In genomic region chr4:139581096-139581495, GRCh38 we compare ENCODE assay signal across 22 cellular contexts.
"Had no signal": no experiment of that assay in that cellular context is flagged by ENCODE, and none has a peak within 500 bp of the region (broad histone marks: within the 10 kb centered on the region; RNA-seq: fewer than 3 reads in every experiment).

No MANE protein-coding gene starts in this region.

- H3K4me3 ChIP-seq: esophagus squamous epithelium, gastrocnemius medialis, right lobe of liver, testis, transverse colon had no signal

- H3K4me3 Mint-ChIP-seq: activated T-cell treated with anti-CD3 and anti-CD28 coated beads, Interleukin-2, amount 50 U/mL, for 72 hours; natural killer cell; T-helper 17 cell had no signal

- H3K36me3 Mint-ChIP-seq: activated naive CD4-positive, alpha-beta T cell treated with anti-CD3 and anti-CD28 coated beads, Interleukin-2, amount 50 U/mL, for 72 hours; natural killer cell had no signal

- H3K4me1 Mint-ChIP-seq: natural killer cell had no signal

- DNase-seq: activated CD4-positive, alpha-beta T cell treated with anti-CD3 and anti-CD28 coated beads, Interleukin-2, amount 50 U/mL, for 1 hour; activated naive CD4-positive, alpha-beta T cell; activated T-cell treated with anti-CD3 and anti-CD28 coated beads for 4 hours; activated T-cell treated with anti-CD3 and anti-CD28 coated beads, Interleukin-2, amount 50 U/mL, for 72 hours; anterior cingulate cortex; dermis blood vessel endothelial cell; effector CD4-positive, alpha-beta T cell; esophagus squamous epithelium; gastrocnemius medialis; glutamatergic neuron; mammary epithelial cell; natural killer cell; posterior cingulate gyrus; right lobe of liver; stimulated activated CD4-positive, alpha-beta T cell treated with anti-CD3 and anti-CD28 coated beads, Interleukin-12 subunit alpha, Interleukin-12 subunit beta, amount 100 ng/mL, for 4 hours; stimulated activated CD4-positive, alpha-beta T cell treated with anti-CD3 and anti-CD28 coated beads, Interleukin-4, amount 100 ng/mL, for 1 hour; stimulated activated naive CD8-positive, alpha-beta T cell treated with anti-CD3 and anti-CD28 coated beads, Interleukin-15, Interleukin-2, amounts not matched to agents 100 U/mL and 50 U/mL, for 24 hours; T-helper 17 cell; T1000; testis; transverse colon had no signal

- H3K9me3 Mint-ChIP-seq: activated naive CD4-positive, alpha-beta T cell treated with anti-CD3 and anti-CD28 coated beads, Interleukin-2, amount 50 U/mL, for 72 hours; activated T-cell treated with anti-CD3 and anti-CD28 coated beads, Interleukin-2, amount 50 U/mL, for 72 hours; natural killer cell had no signal

- H3K27ac Mint-ChIP-seq: activated naive CD4-positive, alpha-beta T cell treated with anti-CD3 and anti-CD28 coated beads, Interleukin-2, amount 50 U/mL, for 72 hours; activated T-cell treated with anti-CD3 and anti-CD28 coated beads, Interleukin-2, amount 50 U/mL, for 72 hours; natural killer cell; T-helper 17 cell had no signal
